1 cellular context compared by ENCODE assay signal in genomic region chr19:34184880-34185491, GRCh38.
TF ChIP-seq lines count a peak whose summit lies in the region.

No MANE protein-coding gene starts in this region.

TF ChIP-seq in HEK293, 187 proteins besides CTCF, POLR2A, EP300 and RAD21 (continued from another document and continues in another):
- TF ChIP-seq ZBTB10 (tag by site-specific recombination; IDR thresholded peaks at IDR 0.05), result no peak
- TF ChIP-seq GLI4 (tag by site-specific recombination; IDR thresholded peaks at IDR 0.05), result no peak
- TF ChIP-seq ZBTB26 (tag by site-specific recombination; optimal IDR thresholded peaks at IDR 0.05), result peak; percentile 24
- TF ChIP-seq GLIS2 (tag by site-specific recombination; IDR thresholded peaks at IDR 0.05), result no peak
- TF ChIP-seq ATF2 (tag by site-specific recombination; IDR thresholded peaks at IDR 0.05; ENCODE audit: low read depth), result peak; percentile 99
- no peak for TF ChIP-seq ZNF138 (tag by site-specific recombination; IDR thresholded peaks at IDR 0.05; ENCODE audit: borderline replicate concordance)
- TF ChIP-seq ZNF155 (tag by site-specific recombination; IDR thresholded peaks at IDR 0.05), result no peak
- TF ChIP-seq EGR2 (tag by site-specific recombination; IDR thresholded peaks at IDR 0.05; ENCODE audit: low read depth), result no peak
- no peak for TF ChIP-seq RBAK (tag by site-specific recombination; IDR thresholded peaks at IDR 0.05)
- no peak for TF ChIP-seq ZNF223 (tag by site-specific recombination; IDR thresholded peaks at IDR 0.05)
- TF ChIP-seq ZNF704 (tag by site-specific recombination; IDR thresholded peaks at IDR 0.05), result no peak
- no peak for TF ChIP-seq ZNF473 (tag by site-specific recombination; IDR thresholded peaks at IDR 0.05)
- TF ChIP-seq ZNF530 (tag by site-specific recombination; IDR thresholded peaks at IDR 0.05; ENCODE audit: low read depth), result no peak
- no peak for TF ChIP-seq ZNF433 (tag by site-specific recombination; IDR thresholded peaks at IDR 0.05; ENCODE audit: low read depth)
- TF ChIP-seq HOXC10 (CRISPR knock-in tag; IDR thresholded peaks at IDR 0.05), result no peak
- peak; percentile 90 for TF ChIP-seq ZBTB44 (tag by site-specific recombination; IDR thresholded peaks at IDR 0.05)
- no peak for TF ChIP-seq ZNF624 (tag by site-specific recombination; IDR thresholded peaks at IDR 0.05)
- no peak for TF ChIP-seq ZNF132 (tag by site-specific recombination; IDR thresholded peaks at IDR 0.05; ENCODE audit: borderline replicate concordance)
- peak; percentile 99 for TF ChIP-seq ZSCAN23 (tag by site-specific recombination; IDR thresholded peaks at IDR 0.05)
- peak; percentile 92 for TF ChIP-seq ZNF2 (tag by site-specific recombination; IDR thresholded peaks at IDR 0.05)
- TF ChIP-seq KLF8 (tag by site-specific recombination; IDR thresholded peaks at IDR 0.05), result peak; percentile 87
- 0 out of 2 replicates have a peak, but pooled peaks have one; percentile 25 for TF ChIP-seq ZNF660 (tag by site-specific recombination; IDR thresholded peaks at IDR 0.05)
- no peak for TF ChIP-seq ZBTB49 (tag by site-specific recombination; IDR thresholded peaks at IDR 0.05; ENCODE audit: low read depth)
- TF ChIP-seq ZNF645 (tag by site-specific recombination; IDR thresholded peaks at IDR 0.05), result no peak
- no peak for TF ChIP-seq ZSCAN5A (tag by site-specific recombination; IDR thresholded peaks at IDR 0.05)
- TF ChIP-seq ZSCAN4 (tag by site-specific recombination; IDR thresholded peaks at IDR 0.05), result peak; percentile 66
- TF ChIP-seq ZNF394 (tag by site-specific recombination; IDR thresholded peaks at IDR 0.05; ENCODE audit: borderline replicate concordance), result peak; percentile 51; the same call in 1 of the 2 replicates
- TF ChIP-seq ZNF692 (tag by site-specific recombination; IDR thresholded peaks at IDR 0.05), result peak; percentile 94
- no peak for TF ChIP-seq ZNF426 (tag by site-specific recombination; IDR thresholded peaks at IDR 0.05)
- no peak for TF ChIP-seq ZNF585B (tag by site-specific recombination; IDR thresholded peaks at IDR 0.05)
- no peak for TF ChIP-seq ZNF521 (tag by site-specific recombination; IDR thresholded peaks at IDR 0.05)
- TF ChIP-seq ZNF157 (tag by site-specific recombination; IDR thresholded peaks at IDR 0.05), result no peak
- TF ChIP-seq ZNF747 (tag by site-specific recombination; IDR thresholded peaks at IDR 0.05), result no peak
- no peak for TF ChIP-seq ZNF26 (tag by site-specific recombination; IDR thresholded peaks at IDR 0.05)
- peak; percentile 74 for TF ChIP-seq SP7 (tag by site-specific recombination; IDR thresholded peaks at IDR 0.05)
- 0 out of 2 replicates have a peak, but pooled peaks have one; percentile 17 for TF ChIP-seq SCRT1 (tag by site-specific recombination; IDR thresholded peaks at IDR 0.05; ENCODE audit: borderline replicate concordance)
- no peak for TF ChIP-seq HOXD13 (CRISPR knock-in tag; IDR thresholded peaks at IDR 0.05; ENCODE audit: borderline replicate concordance)
- TF ChIP-seq ZNF280D (tag by site-specific recombination; IDR thresholded peaks at IDR 0.05), result no peak
- TF ChIP-seq ZNF610 (tag by site-specific recombination; IDR thresholded peaks at IDR 0.05; ENCODE audit: borderline replicate concordance), result peak; percentile 72
